8 cellular contexts compared by ENCODE assay signal in genomic region chr17:17044846-17045561, GRCh38. TPM values are rescaled to one million over a fixed set of nuclear protein-coding genes. Genes with fewer than 3 reads are reported as not detected.
DNase-seq lines count a peak whose midpoint lies in the region; ATAC-seq and TF ChIP-seq lines count a peak whose summit lies in the region.

No MANE protein-coding gene starts in this region.

- DNase-seq in GM19240 (ENCODE audit: insufficient read length, low spot score) (peak; percentile 42), PC-3 (peak; percentile 79), mammary epithelial cell (peak; percentile 48), left colon (peak in 1 of 2 donors; percentile 34)
- DNase-seq in stimulated activated CD4-positive, alpha-beta T cell treated with anti-CD3 and anti-CD28 coated beads, Interleukin-2, amount 100 ng/mL, for 24 hours = no peak
- DNase-seq in activated CD8-positive, alpha-beta memory T cell treated with anti-CD3 and anti-CD28 coated beads, Interleukin-2, amount 50 U/mL, for 48 hours = no peak

- peaks cover 73% of the 10 kb centered on the region for H4K20me1 ChIP-seq in BLaER1
- peaks cover 70% of the 10 kb centered on the region for H4K20me1 ChIP-seq in PC-3 (ENCODE audit: low read length)
- H4K20me1 ChIP-seq in mammary epithelial cell (ENCODE audit: insufficient read depth, low read length) = peaks cover 12% of the 10 kb centered on the region

- H3K4me1 ChIP-seq in BLaER1 (peaks cover 74% of the 10 kb centered on the region), PC-3 (ENCODE audit: insufficient read depth, low read length) (peaks cover 43% of the 10 kb centered on the region), mammary epithelial cell (ENCODE audit: insufficient read depth, low read length) (peaks cover 34% of the 10 kb centered on the region), stomach smooth muscle (ENCODE audit: control insufficient read depth, insufficient read depth, low read length) (peaks cover 34% of the 10 kb centered on the region)

- POLR2A ChIA-PET in PC-3 (lab: Charles Lee; ENCODE audit: unreplicated experiment) = interaction anchor here (0.6 to 0.7 kb wide), 2 partner anchors 13 to 17 kb away, joined by 3 to 4 read pairs; no protein-coding TSS in a partner anchor

- dilution Hi-C loops in mammary epithelial cell (cut with HindIII; ENCODE audit: low sequenced_read_pairs) = no loop called here

- peak overlapping the region; percentile 77 for H3K4me3 ChIP-seq in BLaER1
- peak overlapping the region; percentile 100 for H3K4me3 ChIP-seq in PC-3 (ENCODE audit: low read length)
- peak overlapping the region; percentile 38 to 92 (median 81) for H3K4me3 ChIP-seq in mammary epithelial cell (replicated peaks in 1 of 3; ENCODE audit: insufficient read depth in 1 of 3, low read depth in 2 of 3, low read length in 3 of 3)
- H3K4me3 ChIP-seq in stomach smooth muscle (ENCODE audit: low read length in 2 of 2) = peak overlapping the region; percentile 53 to 89

- H3K9me3 ChIP-seq in BLaER1 = no peaks in the 10 kb centered on the region
- H3K9me3 ChIP-seq in PC-3 (ENCODE audit: low read length) = no peaks in the 10 kb centered on the region
- no peaks in the 10 kb centered on the region for H3K9me3 ChIP-seq in mammary epithelial cell (replicated peaks; ENCODE audit: insufficient read depth, low read length)
- H3K9me3 ChIP-seq in stomach smooth muscle (ENCODE audit: control insufficient read depth in 2 of 2, low read length in 2 of 2) = no peaks in the 10 kb centered on the region

- 3% methylated on average over 4 of the region's 6 CpGs for whole genome bisulfite sequencing in mammary epithelial cell (ENCODE audit: low coverage, missing lambda C conversion rate)

- H3K9ac ChIP-seq in BLaER1 = peak overlapping the region; percentile 89
- peak overlapping the region; percentile 99 for H3K9ac ChIP-seq in PC-3 (ENCODE audit: low read length)
- peak overlapping the region; percentile 98 for H3K9ac ChIP-seq in mammary epithelial cell (ENCODE audit: insufficient read depth, low read length)
- H3K9ac ChIP-seq in stomach smooth muscle (ENCODE audit: low read length in 2 of 2) = peak overlapping the region; percentile 47 to 86

- H3K9me2 ChIP-seq in PC-3 (replicated peaks; ENCODE audit: low read length) = no peaks in the 10 kb centered on the region

- intact Hi-C loops in PC-3 (cut with micrococcal nuclease) = loop anchor here (5.0 kb wide), 1 partner anchor 43 kb away; no protein-coding TSS in a partner anchor
- intact Hi-C loops in mammary epithelial cell (cut with micrococcal nuclease) = loop anchor here (1.0 to 5.0 kb wide), 3 partner anchors 30 to 127 kb away; no protein-coding TSS in a partner anchor
- intact Hi-C loops in left colon (cut with DNase I, micrococcal nuclease) = no loop called here

- peak; percentile 25 for ATAC-seq in PC-3
- ATAC-seq in left colon = peak; percentile 14

- H3K27me3 ChIP-seq in BLaER1 (no peaks in the 10 kb centered on the region), PC-3 (ENCODE audit: low read length) (no peaks in the 10 kb centered on the region), mammary epithelial cell (ENCODE audit: insufficient read depth, low read length) (no peaks in the 10 kb centered on the region), stomach smooth muscle (ENCODE audit: control insufficient read depth in 1 of 2, insufficient read depth in 2 of 2, low read length in 2 of 2) (no peaks in the 10 kb centered on the region)

- H2AFZ ChIP-seq in PC-3 (ENCODE audit: low read length) (no peak overlapping the region), mammary epithelial cell (ENCODE audit: low read depth, low read length) (no peak overlapping the region)

- H3K79me2 ChIP-seq in PC-3 (ENCODE audit: low read length) = peaks cover 89% of the 10 kb centered on the region
- peaks cover 82% of the 10 kb centered on the region for H3K79me2 ChIP-seq in mammary epithelial cell (ENCODE audit: insufficient read depth, low read length)

- H3K4me2 ChIP-seq in BLaER1 (peak overlapping the region; percentile 96), PC-3 (ENCODE audit: low read length) (peak overlapping the region; percentile 86), mammary epithelial cell (ENCODE audit: insufficient read depth, low read depth, low read length) (peak overlapping the region; percentile 77)

- no peak for TF ChIP-seq CTCF in PC-3 (conservative IDR thresholded peaks at IDR 0.05; ENCODE audit: low read depth, low read length)
- TF ChIP-seq CTCF in mammary epithelial cell (conservative IDR thresholded peaks at IDR 0.05 in 1 of 2, IDR thresholded peaks at IDR 0.05 in 1 of 2; ENCODE audit: extremely low read depth in 1 of 2, insufficient read depth in 1 of 2, low read depth in 1 of 2, low read length in 2 of 2) = no peak

- H3K36me3 ChIP-seq in BLaER1 (no peaks in the 10 kb centered on the region; the same call in 1 of the 2 replicates), PC-3 (ENCODE audit: low read depth, low read length) (peaks cover 62% of the 10 kb centered on the region), mammary epithelial cell (ENCODE audit: insufficient read depth, low read length) (peaks cover 3% of the 10 kb centered on the region), stomach smooth muscle (ENCODE audit: control insufficient read depth in 2 of 2, insufficient read depth in 2 of 2, low read length in 2 of 2) (no peaks in the 10 kb centered on the region)

- CTCF ChIA-PET in PC-3 (lab: Charles Lee) (no interaction called here), mammary epithelial cell (lab: Charles Lee; ENCODE audit: low non-redundant PET) (no interaction called here)

- in situ Hi-C loops in mammary epithelial cell (cut with MboI; ENCODE audit: low sequenced_read_pairs in 2 of 2) = no loop called here

- peak overlapping the region; percentile 86 for H3K27ac ChIP-seq in BLaER1
- H3K27ac ChIP-seq in PC-3 (ENCODE audit: low read length) = peak overlapping the region; percentile 77
- peak overlapping the region; percentile 97 for H3K27ac ChIP-seq in mammary epithelial cell (ENCODE audit: insufficient read depth, low read depth, low read length)
- H3K27ac ChIP-seq in stomach smooth muscle (ENCODE audit: low read length) = peak overlapping the region; percentile 62

- H3F3A ChIP-seq in PC-3 (ENCODE audit: low read length, unreplicated experiment) = peaks cover 15% of the 10 kb centered on the region

- no TSS peak for BruUV-seq in PC-3 (replicated peaks; lab: Mats Ljungman, UMichigan)
- BruUV-seq in mammary epithelial cell (replicated peaks; lab: Mats Ljungman, UMichigan) = no TSS peak

RNA-seq across cellular contexts. Expression of gene MPRIP, which starts 2.7 kb away (rescaled TPM):
- total RNA-seq in PC-3 (2014; rRNA removed) (1,274 and 1,459 TPM in 2 replicates), mammary epithelial cell (100 to 1,000 TPM; 168 to 352 TPM), left colon (100 to 1,000 TPM; 160 to 169 TPM)
- 171 TPM for polyA plus RNA-seq in mammary epithelial cell
- 766 TPM for polyA minus RNA-seq in mammary epithelial cell

Comparison
In these comparisons a context has a peak if more than half of its experiments do, and no peak if none do; other contexts are left out.
1. DNase-seq: peak in GM19240 (single experiment), PC-3 (single experiment) and mammary epithelial cell (single experiment); none in stimulated activated CD4-positive, alpha-beta T cell treated with anti-CD3 and anti-CD28 coated beads, Interleukin-2, amount 100 ng/mL, for 24 hours (0 of 2) and activated CD8-positive, alpha-beta memory T cell treated with anti-CD3 and anti-CD28 coated beads, Interleukin-2, amount 50 U/mL, for 48 hours (single experiment).
2. intact Hi-C loops: an anchor here in PC-3 (5.0 kb wide) and mammary epithelial cell (1.0 to 5.0 kb wide); none called in left colon.
3. Peak in every context shown above with its lines, with median percentiles within 50 percentile points of each other: H3K27ac ChIP-seq, H3K4me2 ChIP-seq, H3K4me3 ChIP-seq and H3K9ac ChIP-seq.